1 cellular context compared by ENCODE assay signal in genomic region chr1:37999434-38000232, GRCh38.
TF ChIP-seq lines count a peak whose summit lies in the region.

No MANE protein-coding gene starts in this region.

TF ChIP-seq in IMR-90, 13 proteins besides CTCF, POLR2A, EP300 and RAD21 (continued from another document):
- no peak for TF ChIP-seq USF2 (IDR thresholded peaks at IDR 0.05; ENCODE audit: low read depth, low read length)
- no peak for TF ChIP-seq ELK1 (IDR thresholded peaks at IDR 0.05; ENCODE audit: borderline replicate concordance, low read depth, low read length)
- no peak for TF ChIP-seq SMC3 (IDR thresholded peaks at IDR 0.05; ENCODE audit: low read depth, low read length)
- no peak for TF ChIP-seq RCOR1 (IDR thresholded peaks at IDR 0.05; ENCODE audit: insufficient replicate concordance, low read length)
- 0 out of 2 replicates have a peak, but pooled peaks have one; percentile 3 for TF ChIP-seq BHLHE40 (IDR thresholded peaks at IDR 0.05; ENCODE audit: low read depth, low read length)
- TF ChIP-seq CEBPB (IDR thresholded peaks at IDR 0.05; ENCODE audit: low read depth, low read length) = no peak
- TF ChIP-seq MAZ (IDR thresholded peaks at IDR 0.05; ENCODE audit: borderline replicate concordance, low read depth, low read length) = peak; percentile 59; the same call in 1 of the 2 replicates
- peak; percentile 57 for TF ChIP-seq FOS (IDR thresholded peaks at IDR 0.05; ENCODE audit: low read depth, low read length)
